ENCODE assay signal across 25 cellular contexts in the genomic region with DNA sequence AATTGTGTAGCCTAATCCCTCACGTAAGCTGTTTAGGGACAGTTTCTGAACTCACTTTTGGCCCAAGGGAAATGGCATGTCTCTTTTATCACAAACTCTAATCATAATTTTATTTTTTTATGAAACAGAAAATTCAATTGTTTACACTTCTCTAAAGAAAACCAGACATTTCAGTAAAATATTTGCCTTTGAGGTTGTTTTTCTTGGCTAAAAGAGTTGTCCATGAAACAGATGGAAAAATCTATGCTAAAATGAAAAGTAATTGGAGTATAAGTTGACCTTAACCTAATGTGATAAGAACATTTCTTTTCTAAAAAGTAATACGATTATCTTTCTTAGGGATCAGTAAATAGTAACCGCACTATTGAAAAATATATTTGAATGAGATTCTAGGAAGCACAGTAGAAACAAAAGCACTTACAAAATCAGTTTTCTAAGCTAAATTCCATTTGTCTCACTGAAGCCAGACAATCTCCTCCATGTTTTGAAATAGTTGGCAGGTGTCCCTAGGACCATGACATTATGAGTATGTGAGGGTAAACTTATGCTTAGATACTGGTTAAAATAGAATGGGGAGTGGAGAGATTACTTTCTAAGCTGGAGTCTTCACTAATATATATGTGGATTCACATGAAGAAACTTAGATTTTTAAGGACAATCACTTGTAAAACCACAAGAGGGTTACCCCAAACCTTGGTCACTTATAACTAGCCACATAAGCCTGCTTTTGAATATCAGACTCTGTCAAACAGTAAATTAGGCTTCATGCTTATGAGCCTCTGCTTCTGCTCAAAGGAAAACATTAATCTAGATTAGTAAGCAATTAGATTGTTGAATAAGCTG. TPM values are rescaled to one million over a fixed set of nuclear protein-coding genes. Genes with fewer than 3 reads are reported as not detected.
A peak's percentile ranks its signal among the peaks of the same experiment; 100 is the strongest.
DNase-seq lines count a peak whose midpoint lies in the region; ATAC-seq, FAIRE-seq and TF ChIP-seq lines count a peak whose summit lies in the region.
"Had no signal": no experiment of that assay in that cellular context is flagged by ENCODE, and none has a peak within 500 bp of the region (broad histone marks: within the 10 kb centered on the region; RNA-seq: fewer than 3 reads in every experiment).

No MANE protein-coding gene starts in this region.

- H3K36me3 ChIP-seq in SJCRH30 = no peaks in the 10 kb centered on the region
- H3K36me3 ChIP-seq: BLaER1, left lung had no signal

- H3K4me3 ChIP-seq in fibroblast of pulmonary artery (replicated peaks; ENCODE audit: low read depth, low read length) (no peak overlapping the region), SJCRH30 (no peak overlapping the region)
- H3K4me3 ChIP-seq: BLaER1, left lung had no signal

- peak; percentile 43 for ATAC-seq in GM21619 (IDR thresholded peaks at IDR 0.05; ENCODE audit: unreplicated experiment)
- peak; percentile 28 for ATAC-seq in sciatic nerve
- ATAC-seq: activated CD4-positive, CD25-positive, alpha-beta regulatory T cell treated with anti-CD3 and anti-CD28 coated beads, Interleukin-2, amount 50 U/mL, for 24 hours; activated CD8-positive, alpha-beta T cell treated with anti-CD3 and anti-CD28 coated beads for 36 hours; HCT116; left lung; naive thymus-derived CD4-positive, alpha-beta T cell; stimulated activated memory B cell treated with anti-CD40 and anti-IgM and Interleukin-4, amounts not matched to agents 10 μg/mL and 1 μg/mL and 100 μg/mL, for 72 hours; T-cell had no signal

- intact Hi-C loops in sciatic nerve (cut with DNase I) = no loop called here

- H3K27me3 ChIP-seq in SJCRH30 = no peaks in the 10 kb centered on the region
- H3K27me3 ChIP-seq: BLaER1, left lung had no signal

- no peaks in the 10 kb centered on the region for H3K9me3 ChIP-seq in SJCRH30 (replicated peaks)
- H3K9me3 ChIP-seq: BLaER1, left lung had no signal

- H3K4me1 ChIP-seq in SJCRH30 = no peaks in the 10 kb centered on the region
- H3K4me1 ChIP-seq: BLaER1 had no signal

- peak; percentile 60 for DNase-seq in astrocyte of the hippocampus (ENCODE audit: low read depth, low spot score)
- DNase-seq in fibroblast of pulmonary artery (ENCODE audit: low read depth) = peak; percentile 85
- no peak for DNase-seq in sciatic nerve (ENCODE audit: low spot score)
- DNase-seq in NCI-H146 treated with DMSO at 0.1 percent for 48 hours (lab: John Stamatoyannopoulos, UW; ENCODE audit: unreplicated experiment) = no peak
- no peak for DNase-seq in RCC 7860 (ENCODE audit: low spot score)
- DNase-seq in SJCRH30 = no peak
- DNase-seq: ACHN; activated CD8-positive, alpha-beta T cell treated with anti-CD3 and anti-CD28 coated beads for 36 hours; activated naive CD8-positive, alpha-beta T cell treated with anti-CD3 and anti-CD28 coated beads, Interleukin-2, amount 10 ng/mL, durations not matched to agents 7 days and 5 days; DND-41; foreskin fibroblast; left lung; naive thymus-derived CD4-positive, alpha-beta T cell; NCI-H1092 treated with DMSO at 0.1 percent for 48 hours; NCI-H2029 treated with DMSO at 0.1 percent for 48 hours; NCI-H345; NCI-H774; SHP77 treated with DMSO at 0.1 percent for 48 hours; stimulated activated CD4-positive, alpha-beta T cell treated with anti-CD3 and anti-CD28 coated beads, Interleukin-4, amount 100 ng/mL, for 1 hour; T-cell had no signal

- no peak for TF ChIP-seq CTCF in fibroblast of pulmonary artery (IDR thresholded peaks at IDR 0.05; ENCODE audit: low read length, missing control alignments)

- FAIRE-seq in RCC 7860 (lab: Jason Lieb, UNC) = no peak

- H3K27ac ChIP-seq in SJCRH30 = no peak overlapping the region
- H3K27ac ChIP-seq: BLaER1, left lung had no signal

RNA-seq across cellular contexts. Expression of a gene that starts 20.1 kb away (rescaled TPM):
- 42.0 TPM for total RNA-seq in sciatic nerve
- total RNA-seq in SJCRH30 (2014; rRNA removed; shearing (Covaris generic)) = 22.5 and 25.2 TPM in 2 replicates

Comparison
In these comparisons a context has a peak if more than half of its experiments do, and no peak if none do; other contexts are left out.
1. DNase-seq: peak in astrocyte of the hippocampus (single experiment) and fibroblast of pulmonary artery (single experiment); none in sciatic nerve (single experiment), NCI-H146 treated with DMSO at 0.1 percent for 48 hours (single experiment), RCC 7860 (single experiment) and SJCRH30 (0 of 2).